ENCODE assay signal across 14 cellular contexts in the genomic region with DNA sequence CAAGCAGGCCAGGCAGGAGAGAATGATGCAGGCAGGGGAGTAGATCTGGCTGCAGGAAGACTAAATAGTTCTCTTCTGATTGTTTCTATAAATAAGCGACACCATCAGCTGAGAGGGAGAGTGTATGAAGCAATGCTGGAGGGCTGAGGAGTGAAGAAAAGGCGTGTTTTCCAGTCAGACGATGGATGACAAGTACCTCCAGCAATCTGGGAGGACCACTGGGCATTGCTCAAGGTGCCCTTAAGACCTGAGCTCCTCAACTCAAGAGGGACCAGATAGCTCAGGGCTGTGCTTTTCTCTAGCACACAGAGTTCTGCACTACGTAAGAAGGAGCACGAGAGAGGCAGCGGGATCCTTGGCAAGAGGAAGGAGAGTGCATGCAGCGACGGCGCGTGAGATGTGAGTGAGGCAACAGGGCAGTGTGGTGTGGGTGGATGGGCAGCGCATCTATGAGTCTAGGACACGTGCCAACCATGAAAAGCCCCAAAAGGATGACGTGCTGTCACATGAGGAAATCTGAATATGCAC. TPM values are rescaled to one million over a fixed set of nuclear protein-coding genes. Genes with fewer than 3 reads are reported as not detected.
DNase-seq lines count a peak whose midpoint lies in the region; ATAC-seq and TF ChIP-seq lines count a peak whose summit lies in the region.
"Had no signal": no experiment of that assay in that cellular context is flagged by ENCODE, and none has a peak within 500 bp of the region (broad histone marks: within the 10 kb centered on the region; RNA-seq: fewer than 3 reads in every experiment).

No MANE protein-coding gene starts in this region.

- TF ChIP-seq CTCF in choroid plexus epithelial cell (conservative IDR thresholded peaks at IDR 0.05; ENCODE audit: low read depth, low read length), result no peak
- TF ChIP-seq CTCF in left lung (IDR thresholded peaks at IDR 0.05), result no peak
- no peak for TF ChIP-seq CTCF in testis (IDR thresholded peaks at IDR 0.05)

- peak overlapping the region; percentile 3 to 76 for H3K27ac ChIP-seq in left lung
- H3K27ac ChIP-seq in testis, result peak overlapping the region in 1 of 2 donors; percentile 19
- H3K27ac ChIP-seq: KMS-11 had no signal

- 83 to 89% methylated on average over 13 of the region's 13 CpGs for WGBS in testis, 2 donors

- H3K4me3 ChIP-seq in choroid plexus epithelial cell (ENCODE audit: low read depth, low read length) (no peak overlapping the region), left lung (no peak overlapping the region), testis (no peak overlapping the region)
- H3K4me3 ChIP-seq: GM12878 had no signal

- H3K4me1 ChIP-seq in left lung, result peaks cover 0 to 7% of the 10 kb centered on the region in 2 donors
- no peaks in the 10 kb centered on the region for H3K4me1 ChIP-seq in testis

- no peaks in the 10 kb centered on the region for H3K27me3 ChIP-seq in left lung
- no peaks in the 10 kb centered on the region for H3K27me3 ChIP-seq in testis

- peak; percentile 100 for DNase-seq in NCI-H2029 (lab: John Stamatoyannopoulos, UW)
- peak; percentile 100 for DNase-seq in choroid plexus epithelial cell (ENCODE audit: low read depth)
- peak in 1 of 2 donors; percentile 88 for DNase-seq in left lung
- DNase-seq in testis, result peak; percentile 64
- DNase-seq in NCI-H2227 (lab: John Stamatoyannopoulos, UW; ENCODE audit: unreplicated experiment), result no peak
- DNase-seq: activated CD8-positive, alpha-beta memory T cell treated with anti-CD3 and anti-CD28 coated beads for 24 hours; endodermal cell; nephron progenitor cell had no signal

- H3K9me3 ChIP-seq in left lung (no peaks in the 10 kb centered on the region), testis (no peaks in the 10 kb centered on the region)

- no peak for TF ChIP-seq POLR2A in testis (IDR thresholded peaks at IDR 0.05)

- intact Hi-C loops in left lung (cut with DNase I) (no loop called here), testis (cut with DNase I; ENCODE audit: low total_unique reads) (no loop called here)

- ATAC-seq in left lung (peak; percentile 72), HG02884 (IDR thresholded peaks at IDR 0.05; ENCODE audit: unreplicated experiment) (no peak), GM18868 (IDR thresholded peaks at IDR 0.05; ENCODE audit: unreplicated experiment) (no peak), GM21360 (IDR thresholded peaks at IDR 0.05; ENCODE audit: unreplicated experiment) (no peak)
- ATAC-seq: GM12878, HCT116 had no signal

- H3K36me3 ChIP-seq in left lung, result peaks cover 0 to 48% of the 10 kb centered on the region in 2 donors
- no peaks in the 10 kb centered on the region for H3K36me3 ChIP-seq in testis (ENCODE audit: low read depth, missing control alignments)

RNA-seq across cellular contexts. Expression of a gene that starts 36.0 kb away (rescaled TPM):
- total RNA-seq in left lung (100 to 1,000 TPM; 226 to 232 TPM), testis (100 to 1,000 TPM; 407 to 411 TPM)
- polyA plus RNA-seq in testis (ENCODE audit: insufficient read depth, low read depth, low replicate concordance), result 229 TPM

RNA-seq across cellular contexts. Expression of a gene that starts 49.1 kb away (rescaled TPM):
- total RNA-seq in left lung (under 1 TPM; 0.73 to 0.82 TPM), testis (10 to 100 TPM in 1 of 2 donors, 1 to 10 TPM in 1; 5.6 to 15.0 TPM)
- polyA plus RNA-seq in testis (ENCODE audit: insufficient read depth, low read depth, low replicate concordance), result 4.3 TPM
- total RNA-seq: GM12878 had no signal
- polyA plus RNA-seq: GM12878 had no signal
